In genomic region chr1:40422630-40423263, GRCh38 we compare ENCODE assay signal across 1 cellular context.
TF ChIP-seq lines count a peak whose summit lies in the region.

No MANE protein-coding gene starts in this region.

TF ChIP-seq in liver, 16 proteins besides CTCF, POLR2A, EP300 and RAD21 (continued from another document):
- no peak for TF ChIP-seq ZBTB33 (IDR thresholded peaks at IDR 0.05)
- no peak for TF ChIP-seq FOXA1 (IDR thresholded peaks at IDR 0.05)
TF ChIP-seq in liver: peak in this region for 0.
